8 cellular contexts compared by ENCODE assay signal in the genomic region with DNA sequence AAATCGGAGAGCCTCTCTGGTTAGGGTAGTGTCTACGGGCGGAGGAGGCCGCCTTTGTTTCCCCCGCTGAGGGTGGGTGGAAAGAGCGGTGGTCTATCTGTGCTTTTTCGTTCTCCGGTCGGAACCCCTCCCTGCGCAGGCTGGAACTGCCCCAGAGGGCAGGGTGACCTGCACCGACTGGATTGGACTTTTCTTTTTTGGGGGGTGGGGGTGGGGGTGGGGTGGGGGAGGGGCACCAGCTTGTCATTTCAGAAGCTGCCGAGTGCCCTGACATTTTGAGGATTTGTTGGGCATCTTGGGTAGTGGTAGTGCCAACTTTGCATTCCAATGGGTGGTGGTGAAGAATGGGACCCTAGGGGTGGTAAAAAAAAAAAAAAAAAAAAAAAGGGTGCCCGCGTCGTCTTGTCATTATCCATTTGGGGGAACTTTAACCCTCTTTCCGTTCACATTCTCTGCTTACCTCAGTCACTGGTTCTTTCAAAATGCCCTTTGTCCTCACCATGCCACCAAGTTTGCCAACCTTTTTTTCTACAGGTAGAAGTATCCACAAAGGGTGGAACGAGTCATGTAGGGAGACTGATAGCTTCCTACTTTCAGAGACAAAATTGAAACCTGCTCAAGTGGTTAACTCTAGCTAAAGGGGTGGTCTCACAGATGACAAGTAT. TPM values are rescaled to one million over a fixed set of nuclear protein-coding genes. Genes with fewer than 3 reads are reported as not detected.
DNase-seq lines count a peak whose midpoint lies in the region; ATAC-seq and TF ChIP-seq lines count a peak whose summit lies in the region.

No MANE protein-coding gene starts in this region.

- H3K4me3 Mint-ChIP-seq in brain = peak overlapping the region; percentile 84 to 100 (median 98)

- no peaks in the 10 kb centered on the region for H3K9me3 Mint-ChIP-seq in brain

- peaks cover 16% of the 10 kb centered on the region for H3K4me1 ChIP-seq in stomach smooth muscle (ENCODE audit: control insufficient read depth, insufficient read depth, low read length)

- H3K36me3 Mint-ChIP-seq in brain = peaks cover 23% of the 10 kb centered on the region

- H3K27ac ChIP-seq in stomach smooth muscle (ENCODE audit: low read length) = peak overlapping the region; percentile 7

- peak; percentile 51 for DNase-seq in GM12865 (ENCODE audit: low read depth)
- DNase-seq in Kasumi-1 (lab: John Stamatoyannopoulos, UW) = peak; percentile 17 to 36
- peak; percentile 65 for DNase-seq in left lobe of liver (ENCODE audit: low spot score)
- no peak for DNase-seq in NCI-H774 (lab: John Stamatoyannopoulos, UW)

- peaks cover 8% of the 10 kb centered on the region for H3K27me3 Mint-ChIP-seq in brain

- no peaks in the 10 kb centered on the region for H3K27me3 ChIP-seq in stomach smooth muscle (ENCODE audit: control insufficient read depth in 1 of 2, insufficient read depth in 2 of 2, low read length in 2 of 2)

- peaks cover 58% of the 10 kb centered on the region for H3K4me1 Mint-ChIP-seq in brain

- peak overlapping the region; percentile 72 to 86 for H3K9ac ChIP-seq in stomach smooth muscle (ENCODE audit: low read length in 2 of 2)

- H3K9me3 ChIP-seq in stomach smooth muscle (ENCODE audit: control insufficient read depth in 2 of 2, low read length in 2 of 2) = no peaks in the 10 kb centered on the region

- peak overlapping the region; percentile 96 to 100 (median 99) for H3K27ac Mint-ChIP-seq in brain

- peak; percentile 40 for ATAC-seq in left lobe of liver
- no peak for ATAC-seq in HG03354 (IDR thresholded peaks at IDR 0.05; ENCODE audit: poor library complexity, severe bottlenecking, unreplicated experiment)
- ATAC-seq in HG02588 (IDR thresholded peaks at IDR 0.05; ENCODE audit: unreplicated experiment) = no peak

- no peak for TF ChIP-seq CTCF in GM12865 (IDR thresholded peaks at IDR 0.05; ENCODE audit: insufficient read depth, low read depth, low read length, missing control alignments)
- TF ChIP-seq CTCF in brain (conservative IDR thresholded peaks at IDR 0.05) = no peak

- H3K4me3 ChIP-seq in GM12865 (ENCODE audit: low read depth, low read length) = peak overlapping the region; percentile 96
- peak overlapping the region; percentile 80 to 88 for H3K4me3 ChIP-seq in stomach smooth muscle (ENCODE audit: low read length in 2 of 2)

- no peaks in the 10 kb centered on the region for H3K36me3 ChIP-seq in stomach smooth muscle (ENCODE audit: control insufficient read depth in 2 of 2, insufficient read depth in 2 of 2, low read length in 2 of 2)

RNA-seq across cellular contexts. Expression of a gene that starts 1.3 kb away (rescaled TPM):
- 104 TPM for polyA plus RNA-seq in brain (ENCODE audit: insufficient read depth, low read depth, low replicate concordance)
- 22.9 TPM for total RNA-seq in left lobe of liver

RNA-seq across cellular contexts. Expression of a gene that starts 22.9 kb away (rescaled TPM):
- polyA plus RNA-seq in brain (ENCODE audit: insufficient read depth, low read depth, low replicate concordance) = 22.2 TPM
- 5.3 TPM for total RNA-seq in left lobe of liver
